8 cellular contexts compared by ENCODE assay signal in the genomic region with DNA sequence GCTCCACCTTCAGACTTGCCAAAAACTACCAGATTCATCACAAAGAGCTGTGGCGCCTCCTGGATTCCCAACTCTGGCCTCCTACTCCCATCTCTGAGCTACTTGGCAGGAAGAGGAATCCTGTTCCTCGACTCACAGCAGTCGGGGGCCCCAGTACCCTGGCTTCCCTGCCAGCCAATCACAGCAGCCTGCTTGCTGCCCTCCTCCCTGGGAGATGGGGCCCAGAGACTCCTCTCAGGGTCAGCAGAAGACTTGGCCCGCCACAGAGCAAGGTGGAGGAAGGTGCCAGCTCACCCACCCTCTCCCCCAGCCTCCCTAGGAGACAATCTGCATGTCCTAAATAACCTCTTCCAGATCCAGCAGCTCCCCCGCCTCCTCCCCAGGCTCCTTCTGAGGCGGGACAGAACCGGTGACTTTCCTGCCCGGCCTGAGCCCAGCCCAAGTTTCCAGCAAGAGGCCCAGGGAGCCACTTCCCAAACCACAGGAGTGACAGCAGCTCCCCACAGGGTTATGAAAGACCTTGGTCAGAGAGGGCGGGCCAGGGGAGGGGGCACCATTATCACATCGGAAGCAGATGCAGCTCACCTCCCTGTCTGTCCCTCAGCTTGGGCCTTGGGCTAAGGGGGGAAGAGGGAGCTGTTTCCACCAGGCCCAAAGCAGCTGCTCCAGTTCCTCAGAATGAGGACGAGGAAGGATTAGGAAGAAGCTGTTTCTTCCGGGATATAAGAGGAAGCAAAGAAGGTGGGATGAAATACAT. TPM values are rescaled to one million over a fixed set of nuclear protein-coding genes. Genes with fewer than 3 reads are reported as not detected.
DNase-seq lines count a peak whose midpoint lies in the region; ATAC-seq, FAIRE-seq and TF ChIP-seq lines count a peak whose summit lies in the region.

No MANE protein-coding gene starts in this region.

- H3K4me3 Mint-ChIP-seq in T-helper 17 cell = peak overlapping the region; percentile 97
- peak overlapping the region; percentile 17 to 93 (median 85) for H3K4me3 Mint-ChIP-seq in naive B cell

- H3K4me3 ChIP-seq in endocrine pancreas (ENCODE audit: control insufficient read depth, insufficient read depth, low read length) = no peak overlapping the region

- no peaks in the 10 kb centered on the region for H3K9me3 Mint-ChIP-seq in naive B cell

- H3K27me3 Mint-ChIP-seq in T-helper 17 cell (no peaks in the 10 kb centered on the region), naive B cell (no peaks in the 10 kb centered on the region)

- no peaks in the 10 kb centered on the region for H3K9me3 ChIP-seq in T-helper 17 cell (ENCODE audit: control insufficient read depth, low read length, poor library complexity, severe bottlenecking)
- no peaks in the 10 kb centered on the region for H3K9me3 ChIP-seq in endocrine pancreas (ENCODE audit: control insufficient read depth, low read length)

- TF ChIP-seq POLR2A in H54 (IDR thresholded peaks at IDR 0.05; ENCODE audit: low read depth, low read length) (no peak), GM18505 (IDR thresholded peaks at IDR 0.05; ENCODE audit: borderline replicate concordance, extremely low read depth, insufficient read depth, insufficient read length) (no peak)

- H3K4me1 Mint-ChIP-seq in T-helper 17 cell (peaks cover 58% of the 10 kb centered on the region), naive B cell (peaks cover 58 to 80% (median 78%) of the 10 kb centered on the region in 3 donors)

- no peaks in the 10 kb centered on the region for H3K36me3 ChIP-seq in endocrine pancreas (ENCODE audit: control insufficient read depth, insufficient read depth, low read length)

- FAIRE-seq in H54 (lab: Jason Lieb, UNC) (no peak), HTR-8/SVneo (lab: Jason Lieb, UNC) (no peak)

- no peaks in the 10 kb centered on the region for H3K27me3 ChIP-seq in endocrine pancreas (ENCODE audit: control insufficient read depth, insufficient read depth, low read length)

- peak; percentile 21 for DNase-seq in DMS 273 (lab: John Stamatoyannopoulos, UW; ENCODE audit: unreplicated experiment)
- DNase-seq in DMS 273 treated with DMSO at 0.1 percent for 48 hours (lab: John Stamatoyannopoulos, UW) = no peak
- DNase-seq in T-helper 17 cell = peak in 1 of 3 donors; percentile 12
- no peak for DNase-seq in naive B cell
- DNase-seq in H54 (ENCODE audit: insufficient read length, low spot score) = no peak
- no peak for DNase-seq in HTR-8/SVneo (ENCODE audit: insufficient read length, low spot score)

- H3K4me1 ChIP-seq in endocrine pancreas (ENCODE audit: control insufficient read depth, insufficient read depth, low read length) = peaks cover 9% of the 10 kb centered on the region

- ATAC-seq in T-helper 17 cell (no peak), naive B cell (ENCODE audit: low read depth in 2 of 2) (no peak), GM18505 (IDR thresholded peaks at IDR 0.05; ENCODE audit: unreplicated experiment) (no peak)

- H3K9ac ChIP-seq in endocrine pancreas (ENCODE audit: control insufficient read depth, insufficient read depth, low read length) = peak overlapping the region; percentile 31

- peak overlapping the region; percentile 91 for H3K27ac Mint-ChIP-seq in T-helper 17 cell
- H3K27ac Mint-ChIP-seq in naive B cell = peak overlapping the region; percentile 65 to 96 (median 90)

- peaks cover 3% of the 10 kb centered on the region for H3K36me3 Mint-ChIP-seq in T-helper 17 cell (ENCODE audit: low read depth)
- H3K36me3 Mint-ChIP-seq in naive B cell = peaks cover 6% of the 10 kb centered on the region in 2 donors

RNA-seq across cellular contexts. Expression of a gene that starts 2.3 kb away (rescaled TPM):
- total RNA-seq in T-helper 17 cell = 100 to 1,000 TPM; 247 to 250 TPM
- 100 to 1,000 TPM; 207 to 529 (median 394) TPM for polyA plus RNA-seq in naive B cell (ENCODE audit: low read depth in 6 of 6)

RNA-seq across cellular contexts. Expression of a gene that starts 18.0 kb away (rescaled TPM):
- total RNA-seq in T-helper 17 cell = 1 to 10 TPM; 2.8 to 3.8 TPM
- 1 to 10 TPM; 3.0 to 8.6 (median 5.5) TPM for polyA plus RNA-seq in naive B cell (ENCODE audit: low read depth in 6 of 6)

RNA-seq across cellular contexts. Expression of a gene that starts 18.3 kb away (rescaled TPM):
- 1 to 10 TPM; 3.6 to 3.9 TPM for total RNA-seq in T-helper 17 cell
- polyA plus RNA-seq in naive B cell (ENCODE audit: low read depth in 6 of 6) = 10 to 100 TPM in 4 of 6 donors, 1 to 10 TPM in 2; 9.5 to 12.0 (median 10.5) TPM

RNA-seq across cellular contexts. Expression of a gene that starts 44.1 kb away (rescaled TPM):
- total RNA-seq in T-helper 17 cell = 1 to 10 TPM; 1.7 to 2.1 TPM
- 1 to 10 TPM in 1 of 6 donors, under 1 TPM in 4, not detected in 1; 0.62 to 1.0 (median 0.69) TPM for polyA plus RNA-seq in naive B cell (ENCODE audit: low read depth in 6 of 6)
